In the genomic region with DNA sequence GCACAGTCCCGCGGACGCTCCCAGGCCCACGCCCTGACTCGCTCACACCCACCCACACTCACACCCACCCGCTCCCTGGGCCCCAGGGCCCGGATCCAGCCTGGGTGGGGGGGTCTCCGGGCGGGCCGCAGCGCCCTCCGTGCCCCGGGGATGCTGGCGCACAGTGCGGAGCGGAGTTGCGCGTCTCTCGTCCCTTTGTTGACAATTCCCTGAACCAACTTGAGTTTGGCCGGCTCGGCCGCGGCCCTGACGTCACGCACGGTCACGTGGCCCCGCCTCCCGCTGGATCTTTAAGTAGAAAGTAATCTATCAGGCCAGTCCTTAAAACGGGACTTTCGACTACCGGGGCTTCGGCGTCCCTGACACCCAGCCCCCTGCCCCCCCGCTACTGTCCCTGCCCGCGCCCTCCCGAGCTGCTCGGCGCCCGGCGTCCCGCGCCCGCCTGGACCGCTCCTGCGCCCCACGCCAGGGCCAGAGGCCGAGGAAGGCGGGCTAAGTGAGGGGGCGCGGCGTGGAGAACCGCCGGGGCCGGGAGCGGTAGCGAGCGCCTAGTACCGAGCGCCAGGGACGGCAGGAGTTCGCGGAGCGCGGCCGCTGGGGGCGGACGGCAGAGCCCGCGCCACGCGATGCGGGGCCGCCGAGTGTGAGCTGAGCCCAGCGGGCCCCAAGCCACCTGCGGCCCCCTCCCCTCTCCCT, we compare ENCODE assay signal across 2 cellular contexts.
A peak's percentile ranks its signal among the peaks of the same experiment; 100 is the strongest.
TF ChIP-seq lines count a peak whose summit lies in the region.

Gene FOXD3 (plus strand): TSS at position 320 of the 696 bp plus-strand sequence. CDS start 492 bp downstream, outside the sequence.

TF ChIP-seq in IMR-90, 13 proteins besides CTCF, POLR2A, EP300 and RAD21:
- no peak for TF ChIP-seq RCOR1 (IDR thresholded peaks at IDR 0.05; ENCODE audit: insufficient replicate concordance, low read length)
- no peak for TF ChIP-seq RFX5 (IDR thresholded peaks at IDR 0.05; ENCODE audit: low read depth, low read length)
- TF ChIP-seq NFE2L2 (IDR thresholded peaks at IDR 0.05; ENCODE audit: low read depth, low read length): no peak
- no peak for TF ChIP-seq CHD1 (IDR thresholded peaks at IDR 0.05; ENCODE audit: low read depth, low read length)
- no peak for TF ChIP-seq MXI1 (IDR thresholded peaks at IDR 0.05; ENCODE audit: borderline replicate concordance, low read depth, low read length)
- TF ChIP-seq, protein P1, sequence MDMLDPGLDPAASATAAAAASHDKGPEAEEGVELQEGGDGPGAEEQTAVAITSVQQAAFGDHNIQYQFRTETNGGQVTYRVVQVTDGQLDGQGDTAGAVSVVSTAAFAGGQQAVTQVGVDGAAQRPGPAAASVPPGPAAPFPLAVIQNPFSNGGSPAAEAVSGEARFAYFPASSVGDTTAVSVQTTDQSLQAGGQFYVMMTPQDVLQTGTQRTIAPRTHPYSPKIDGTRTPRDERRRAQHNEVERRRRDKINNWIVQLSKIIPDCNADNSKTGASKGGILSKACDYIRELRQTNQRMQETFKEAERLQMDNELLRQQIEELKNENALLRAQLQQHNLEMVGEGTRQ (IDR thresholded peaks at IDR 0.05; ENCODE audit: low read depth, low read length): peak; percentile 91
- no peak for TF ChIP-seq MAZ (IDR thresholded peaks at IDR 0.05; ENCODE audit: borderline replicate concordance, low read depth, low read length)
- peak; percentile 62; the same call in 1 of the 2 replicates for TF ChIP-seq BHLHE40 (IDR thresholded peaks at IDR 0.05; ENCODE audit: low read depth, low read length)
- no peak for TF ChIP-seq SMC3 (IDR thresholded peaks at IDR 0.05; ENCODE audit: low read depth, low read length)

TF ChIP-seq in endothelial cell of umbilical vein, 7 proteins besides CTCF, POLR2A, EP300 and RAD21:
- no peak for TF ChIP-seq JUN (IDR thresholded peaks at IDR 0.05; ENCODE audit: borderline replicate concordance, insufficient read depth, insufficient read length, low read depth)
- TF ChIP-seq, protein P2, sequence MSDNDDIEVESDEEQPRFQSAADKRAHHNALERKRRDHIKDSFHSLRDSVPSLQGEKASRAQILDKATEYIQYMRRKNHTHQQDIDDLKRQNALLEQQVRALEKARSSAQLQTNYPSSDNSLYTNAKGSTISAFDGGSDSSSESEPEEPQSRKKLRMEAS (IDR thresholded peaks at IDR 0.05; ENCODE audit: insufficient read depth, insufficient read length): peak; percentile 82
- TF ChIP-seq EZH2 (IDR thresholded peaks at IDR 0.05; ENCODE audit: borderline replicate concordance, low read depth, low read length, severe bottlenecking): no peak
- TF ChIP-seq GATA2 (IDR thresholded peaks at IDR 0.05; ENCODE audit: insufficient read depth, insufficient read length, low read depth, low read length): no peak
